ENCODE assay signal across 1 cellular context in the genomic region with DNA sequence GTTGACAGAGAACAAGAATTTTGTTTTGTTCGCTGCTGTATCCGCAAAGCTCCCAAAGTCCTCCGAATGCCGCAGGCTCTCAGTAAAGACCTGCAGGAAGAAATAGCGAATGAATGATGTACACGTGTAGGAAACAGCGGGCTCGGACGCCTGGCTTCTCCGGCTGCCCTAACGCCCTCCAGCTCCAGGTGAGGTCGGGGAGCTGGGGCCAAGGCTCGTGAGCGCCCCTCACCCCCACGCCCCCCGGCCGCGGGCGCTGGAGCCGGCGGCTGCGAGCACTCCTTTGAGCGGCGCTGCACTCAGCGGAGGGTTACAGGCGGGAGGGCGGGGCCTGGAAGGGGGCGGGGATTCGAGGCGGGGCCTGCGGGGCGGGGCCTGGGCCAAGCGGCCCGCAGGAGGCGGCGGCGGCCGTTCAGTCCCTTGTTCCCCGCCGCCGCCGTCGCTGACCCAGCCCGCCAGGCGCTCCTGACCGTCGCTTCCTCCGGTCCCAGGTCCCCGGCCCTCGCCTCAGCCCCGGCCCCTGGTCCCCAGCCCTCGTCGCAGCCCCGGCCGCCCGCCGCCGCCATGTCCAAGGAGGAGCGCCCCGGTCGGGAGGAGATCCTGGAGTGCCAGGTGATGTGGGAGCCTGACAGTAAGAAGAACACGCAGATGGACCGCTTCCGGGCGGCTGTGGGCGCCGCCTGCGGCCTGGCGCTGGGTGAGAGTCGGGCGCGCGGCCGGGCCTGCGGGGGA.
TF ChIP-seq lines count a peak whose summit lies in the region.

A gene with protein sequence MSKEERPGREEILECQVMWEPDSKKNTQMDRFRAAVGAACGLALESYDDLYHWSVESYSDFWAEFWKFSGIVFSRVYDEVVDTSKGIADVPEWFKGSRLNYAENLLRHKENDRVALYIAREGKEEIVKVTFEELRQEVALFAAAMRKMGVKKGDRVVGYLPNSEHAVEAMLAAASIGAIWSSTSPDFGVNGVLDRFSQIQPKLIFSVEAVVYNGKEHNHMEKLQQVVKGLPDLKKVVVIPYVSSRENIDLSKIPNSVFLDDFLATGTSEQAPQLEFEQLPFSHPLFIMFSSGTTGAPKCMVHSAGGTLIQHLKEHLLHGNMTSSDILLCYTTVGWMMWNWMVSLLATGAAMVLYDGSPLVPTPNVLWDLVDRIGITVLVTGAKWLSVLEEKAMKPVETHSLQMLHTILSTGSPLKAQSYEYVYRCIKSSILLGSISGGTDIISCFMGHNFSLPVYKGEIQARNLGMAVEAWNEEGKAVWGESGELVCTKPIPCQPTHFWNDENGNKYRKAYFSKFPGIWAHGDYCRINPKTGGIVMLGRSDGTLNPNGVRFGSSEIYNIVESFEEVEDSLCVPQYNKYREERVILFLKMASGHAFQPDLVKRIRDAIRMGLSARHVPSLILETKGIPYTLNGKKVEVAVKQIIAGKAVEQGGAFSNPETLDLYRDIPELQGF (plus strand): TSS at position 415 of the 732 bp plus-strand sequence. CDS start 150 bp downstream, at position 565.

TF ChIP-seq in HepG2, 621 proteins besides CTCF, POLR2A, EP300 and RAD21 (continues in another document):
- TF ChIP-seq ARNT2 (CRISPR knock-in tag; IDR thresholded peaks at IDR 0.05; ENCODE audit: low read depth), result peak; percentile 93
- no peak for TF ChIP-seq NONO (IDR thresholded peaks at IDR 0.05)
- TF ChIP-seq NONO (CRISPR knock-in tag; conservative IDR thresholded peaks at IDR 0.05), result peak; percentile 55
- no peak; the same call in 1 of the 2 replicates for TF ChIP-seq ZNF790 (CRISPR knock-in tag; IDR thresholded peaks at IDR 0.05; ENCODE audit: borderline replicate concordance)
- 0 out of 2 replicates have a peak, but pooled peaks have one; percentile 37 for TF ChIP-seq EEA1 (CRISPR knock-in tag; IDR thresholded peaks at IDR 0.05; ENCODE audit: borderline replicate concordance)
- TF ChIP-seq, protein P1, sequence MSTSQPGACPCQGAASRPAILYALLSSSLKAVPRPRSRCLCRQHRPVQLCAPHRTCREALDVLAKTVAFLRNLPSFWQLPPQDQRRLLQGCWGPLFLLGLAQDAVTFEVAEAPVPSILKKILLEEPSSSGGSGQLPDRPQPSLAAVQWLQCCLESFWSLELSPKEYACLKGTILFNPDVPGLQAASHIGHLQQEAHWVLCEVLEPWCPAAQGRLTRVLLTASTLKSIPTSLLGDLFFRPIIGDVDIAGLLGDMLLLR (CRISPR knock-in tag; IDR thresholded peaks at IDR 0.05), result 0 out of 2 replicates have a peak, but pooled peaks have one; percentile 31
- peak; percentile 64 for TF ChIP-seq AGO2 (optimal IDR thresholded peaks at IDR 0.05; ENCODE audit: low read depth, low read length)
- TF ChIP-seq MAZ (IDR thresholded peaks at IDR 0.05; ENCODE audit: borderline replicate concordance, low read depth, low read length), result peak; percentile 22; the same call in 1 of the 2 replicates
- peak; percentile 69; the same call in 1 of the 2 replicates for TF ChIP-seq MAZ (CRISPR knock-in tag; IDR thresholded peaks at IDR 0.05; ENCODE audit: low read depth)
- TF ChIP-seq SALL1 (CRISPR knock-in tag; IDR thresholded peaks at IDR 0.05), result 0 out of 2 replicates have a peak, but pooled peaks have one; percentile 44
- TF ChIP-seq PHF8 (CRISPR knock-in tag; IDR thresholded peaks at IDR 0.05), result peak; percentile 79
- TF ChIP-seq DMAP1 (CRISPR knock-in tag; IDR thresholded peaks at IDR 0.05), result peak; percentile 24; the same call in 1 of the 2 replicates
- TF ChIP-seq MED8 (CRISPR knock-in tag; IDR thresholded peaks at IDR 0.05; ENCODE audit: insufficient replicate concordance), result peak; percentile 12
- TF ChIP-seq, protein P2, sequence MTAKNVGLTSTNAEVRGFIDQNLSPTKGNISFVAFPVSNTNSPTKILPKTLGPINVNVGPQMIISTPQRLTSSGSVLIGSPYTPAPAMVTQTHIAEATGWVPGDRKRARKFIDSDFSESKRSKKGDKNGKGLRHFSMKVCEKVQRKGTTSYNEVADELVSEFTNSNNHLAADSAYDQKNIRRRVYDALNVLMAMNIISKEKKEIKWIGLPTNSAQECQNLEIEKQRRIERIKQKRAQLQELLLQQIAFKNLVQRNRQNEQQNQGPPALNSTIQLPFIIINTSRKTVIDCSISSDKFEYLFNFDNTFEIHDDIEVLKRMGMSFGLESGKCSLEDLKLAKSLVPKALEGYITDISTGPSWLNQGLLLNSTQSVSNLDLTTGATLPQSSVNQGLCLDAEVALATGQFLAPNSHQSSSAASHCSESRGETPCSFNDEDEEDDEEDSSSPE (CRISPR knock-in tag; IDR thresholded peaks at IDR 0.05), result peak; percentile 23; the same call in 1 of the 2 replicates
- TF ChIP-seq SRSF4 (IDR thresholded peaks at IDR 0.05; ENCODE audit: low read depth, low read length, poor library complexity, severe bottlenecking), result no peak
- TF ChIP-seq KAT2B (IDR thresholded peaks at IDR 0.05; ENCODE audit: borderline replicate concordance, low read depth, low read length), result no peak
- peak; percentile 52; the same call in 1 of the 2 replicates for TF ChIP-seq TBX2 (CRISPR knock-in tag; IDR thresholded peaks at IDR 0.05; ENCODE audit: borderline replicate concordance)
- 0 out of 2 replicates have a peak, but pooled peaks have one; percentile 54 for TF ChIP-seq ZNF546 (CRISPR knock-in tag; conservative IDR thresholded peaks at IDR 0.05)
- TF ChIP-seq CBFB (CRISPR knock-in tag; IDR thresholded peaks at IDR 0.05), result 0 out of 2 replicates have a peak, but pooled peaks have one; percentile 9
- no peak for TF ChIP-seq KLF12 (CRISPR knock-in tag; IDR thresholded peaks at IDR 0.05; ENCODE audit: borderline replicate concordance)
- no peak for TF ChIP-seq HNF4G (IDR thresholded peaks at IDR 0.05; ENCODE audit: borderline replicate concordance, low read depth, low read length)
- 0 out of 2 replicates have a peak, but pooled peaks have one; percentile 28 for TF ChIP-seq HNF4G (CRISPR knock-in tag; IDR thresholded peaks at IDR 0.05; ENCODE audit: borderline replicate concordance, low read depth)
- TF ChIP-seq, protein P3, sequence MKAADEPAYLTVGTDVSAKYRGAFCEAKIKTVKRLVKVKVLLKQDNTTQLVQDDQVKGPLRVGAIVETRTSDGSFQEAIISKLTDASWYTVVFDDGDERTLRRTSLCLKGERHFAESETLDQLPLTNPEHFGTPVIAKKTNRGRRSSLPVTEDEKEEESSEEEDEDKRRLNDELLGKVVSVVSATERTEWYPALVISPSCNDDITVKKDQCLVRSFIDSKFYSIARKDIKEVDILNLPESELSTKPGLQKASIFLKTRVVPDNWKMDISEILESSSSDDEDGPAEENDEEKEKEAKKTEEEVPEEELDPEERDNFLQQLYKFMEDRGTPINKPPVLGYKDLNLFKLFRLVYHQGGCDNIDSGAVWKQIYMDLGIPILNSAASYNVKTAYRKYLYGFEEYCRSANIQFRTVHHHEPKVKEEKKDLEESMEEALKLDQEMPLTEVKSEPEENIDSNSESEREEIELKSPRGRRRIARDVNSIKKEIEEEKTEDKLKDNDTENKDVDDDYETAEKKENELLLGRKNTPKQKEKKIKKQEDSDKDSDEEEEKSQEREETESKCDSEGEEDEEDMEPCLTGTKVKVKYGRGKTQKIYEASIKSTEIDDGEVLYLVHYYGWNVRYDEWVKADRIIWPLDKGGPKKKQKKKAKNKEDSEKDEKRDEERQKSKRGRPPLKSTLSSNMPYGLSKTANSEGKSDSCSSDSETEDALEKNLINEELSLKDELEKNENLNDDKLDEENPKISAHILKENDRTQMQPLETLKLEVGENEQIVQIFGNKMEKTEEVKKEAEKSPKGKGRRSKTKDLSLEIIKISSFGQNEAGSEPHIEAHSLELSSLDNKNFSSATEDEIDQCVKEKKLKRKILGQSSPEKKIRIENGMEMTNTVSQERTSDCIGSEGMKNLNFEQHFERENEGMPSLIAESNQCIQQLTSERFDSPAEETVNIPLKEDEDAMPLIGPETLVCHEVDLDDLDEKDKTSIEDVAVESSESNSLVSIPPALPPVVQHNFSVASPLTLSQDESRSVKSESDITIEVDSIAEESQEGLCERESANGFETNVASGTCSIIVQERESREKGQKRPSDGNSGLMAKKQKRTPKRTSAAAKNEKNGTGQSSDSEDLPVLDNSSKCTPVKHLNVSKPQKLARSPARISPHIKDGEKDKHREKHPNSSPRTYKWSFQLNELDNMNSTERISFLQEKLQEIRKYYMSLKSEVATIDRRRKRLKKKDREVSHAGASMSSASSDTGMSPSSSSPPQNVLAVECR (CRISPR knock-in tag; IDR thresholded peaks at IDR 0.05; ENCODE audit: borderline replicate concordance), result peak; percentile 79; the same call in 1 of the 2 replicates
- TF ChIP-seq CCDC6 (CRISPR knock-in tag; IDR thresholded peaks at IDR 0.05), result peak; percentile 54; the same call in 1 of the 2 replicates
- TF ChIP-seq, protein P4, sequence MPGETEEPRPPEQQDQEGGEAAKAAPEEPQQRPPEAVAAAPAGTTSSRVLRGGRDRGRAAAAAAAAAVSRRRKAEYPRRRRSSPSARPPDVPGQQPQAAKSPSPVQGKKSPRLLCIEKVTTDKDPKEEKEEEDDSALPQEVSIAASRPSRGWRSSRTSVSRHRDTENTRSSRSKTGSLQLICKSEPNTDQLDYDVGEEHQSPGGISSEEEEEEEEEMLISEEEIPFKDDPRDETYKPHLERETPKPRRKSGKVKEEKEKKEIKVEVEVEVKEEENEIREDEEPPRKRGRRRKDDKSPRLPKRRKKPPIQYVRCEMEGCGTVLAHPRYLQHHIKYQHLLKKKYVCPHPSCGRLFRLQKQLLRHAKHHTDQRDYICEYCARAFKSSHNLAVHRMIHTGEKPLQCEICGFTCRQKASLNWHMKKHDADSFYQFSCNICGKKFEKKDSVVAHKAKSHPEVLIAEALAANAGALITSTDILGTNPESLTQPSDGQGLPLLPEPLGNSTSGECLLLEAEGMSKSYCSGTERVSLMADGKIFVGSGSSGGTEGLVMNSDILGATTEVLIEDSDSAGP (CRISPR knock-in tag; IDR thresholded peaks at IDR 0.05; ENCODE audit: borderline replicate concordance), result peak; percentile 56; the same call in 1 of the 2 replicates
- TF ChIP-seq YEATS4 (CRISPR knock-in tag; IDR thresholded peaks at IDR 0.05; ENCODE audit: borderline replicate concordance), result peak; percentile 58; the same call in 1 of the 2 replicates
- TF ChIP-seq ZNF138 (CRISPR knock-in tag; IDR thresholded peaks at IDR 0.05; ENCODE audit: low read depth), result peak; percentile 47; the same call in 1 of the 2 replicates
- peak; percentile 66 for TF ChIP-seq HDAC1 (CRISPR knock-in tag; IDR thresholded peaks at IDR 0.05)
- TF ChIP-seq ZNF788 (CRISPR knock-in tag; IDR thresholded peaks at IDR 0.05; ENCODE audit: borderline replicate concordance), result peak; percentile 42; the same call in 1 of the 2 replicates
- peak; percentile 53; the same call in 1 of the 2 replicates for TF ChIP-seq ZBTB38 (CRISPR knock-in tag; IDR thresholded peaks at IDR 0.05)
- TF ChIP-seq MXI1 (IDR thresholded peaks at IDR 0.05; ENCODE audit: borderline replicate concordance, low read depth, low read length), result peak; percentile 63; the same call in 2 of the 3 replicates
- TF ChIP-seq, protein P5, sequence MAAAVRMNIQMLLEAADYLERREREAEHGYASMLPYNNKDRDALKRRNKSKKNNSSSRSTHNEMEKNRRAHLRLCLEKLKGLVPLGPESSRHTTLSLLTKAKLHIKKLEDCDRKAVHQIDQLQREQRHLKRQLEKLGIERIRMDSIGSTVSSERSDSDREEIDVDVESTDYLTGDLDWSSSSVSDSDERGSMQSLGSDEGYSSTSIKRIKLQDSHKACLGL (CRISPR knock-in tag; IDR thresholded peaks at IDR 0.05), result peak; percentile 58; the same call in 1 of the 2 replicates
- no peak; the same call in 1 of the 2 replicates for TF ChIP-seq TMF1 (CRISPR knock-in tag; IDR thresholded peaks at IDR 0.05; ENCODE audit: low read depth)
- no peak for TF ChIP-seq ZNF766 (CRISPR knock-in tag; IDR thresholded peaks at IDR 0.05; ENCODE audit: borderline replicate concordance)
- TF ChIP-seq SRSF1 (optimal IDR thresholded peaks at IDR 0.05; ENCODE audit: low read depth, low read length), result peak; percentile 42
- TF ChIP-seq, protein P6, sequence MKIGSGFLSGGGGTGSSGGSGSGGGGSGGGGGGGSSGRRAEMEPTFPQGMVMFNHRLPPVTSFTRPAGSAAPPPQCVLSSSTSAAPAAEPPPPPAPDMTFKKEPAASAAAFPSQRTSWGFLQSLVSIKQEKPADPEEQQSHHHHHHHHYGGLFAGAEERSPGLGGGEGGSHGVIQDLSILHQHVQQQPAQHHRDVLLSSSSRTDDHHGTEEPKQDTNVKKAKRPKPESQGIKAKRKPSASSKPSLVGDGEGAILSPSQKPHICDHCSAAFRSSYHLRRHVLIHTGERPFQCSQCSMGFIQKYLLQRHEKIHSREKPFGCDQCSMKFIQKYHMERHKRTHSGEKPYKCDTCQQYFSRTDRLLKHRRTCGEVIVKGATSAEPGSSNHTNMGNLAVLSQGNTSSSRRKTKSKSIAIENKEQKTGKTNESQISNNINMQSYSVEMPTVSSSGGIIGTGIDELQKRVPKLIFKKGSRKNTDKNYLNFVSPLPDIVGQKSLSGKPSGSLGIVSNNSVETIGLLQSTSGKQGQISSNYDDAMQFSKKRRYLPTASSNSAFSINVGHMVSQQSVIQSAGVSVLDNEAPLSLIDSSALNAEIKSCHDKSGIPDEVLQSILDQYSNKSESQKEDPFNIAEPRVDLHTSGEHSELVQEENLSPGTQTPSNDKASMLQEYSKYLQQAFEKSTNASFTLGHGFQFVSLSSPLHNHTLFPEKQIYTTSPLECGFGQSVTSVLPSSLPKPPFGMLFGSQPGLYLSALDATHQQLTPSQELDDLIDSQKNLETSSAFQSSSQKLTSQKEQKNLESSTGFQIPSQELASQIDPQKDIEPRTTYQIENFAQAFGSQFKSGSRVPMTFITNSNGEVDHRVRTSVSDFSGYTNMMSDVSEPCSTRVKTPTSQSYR (CRISPR knock-in tag; IDR thresholded peaks at IDR 0.05; ENCODE audit: borderline replicate concordance), result peak; percentile 20; the same call in 1 of the 2 replicates
- TF ChIP-seq, protein P7, sequence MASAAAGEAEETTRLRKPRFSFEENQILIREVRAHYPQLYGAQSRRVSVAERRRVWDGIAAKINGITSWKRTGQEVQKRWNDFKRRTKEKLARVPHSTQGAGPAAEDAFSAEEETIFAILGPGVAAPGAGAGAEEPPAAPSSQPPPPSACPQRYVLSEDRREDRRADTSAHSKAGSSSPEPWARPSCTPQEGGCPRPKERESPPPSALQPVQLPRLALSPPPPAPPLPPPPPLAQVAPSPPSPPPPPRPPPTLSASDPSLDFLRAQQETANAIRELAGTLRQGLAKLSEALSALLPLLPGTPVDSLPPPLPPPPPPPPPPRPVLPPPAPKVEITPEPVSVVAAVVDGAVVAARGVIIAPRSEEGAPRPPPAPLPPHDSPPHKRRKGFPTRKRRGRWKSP (CRISPR knock-in tag; IDR thresholded peaks at IDR 0.05), result 0 out of 2 replicates have a peak, but pooled peaks have one; percentile 55
- TF ChIP-seq ZNF616 (CRISPR knock-in tag; IDR thresholded peaks at IDR 0.05; ENCODE audit: low read depth), result 0 out of 2 replicates have a peak, but pooled peaks have one; percentile 29
- no peak for TF ChIP-seq TAF15 (IDR thresholded peaks at IDR 0.05; ENCODE audit: low read depth, low read length, poor library complexity, severe bottlenecking)
- no peak for TF ChIP-seq HCFC1 (IDR thresholded peaks at IDR 0.05; ENCODE audit: low read depth, low read length)
- TF ChIP-seq NFIB (CRISPR knock-in tag; IDR thresholded peaks at IDR 0.05; ENCODE audit: borderline replicate concordance), result no peak
- TF ChIP-seq, protein P8, sequence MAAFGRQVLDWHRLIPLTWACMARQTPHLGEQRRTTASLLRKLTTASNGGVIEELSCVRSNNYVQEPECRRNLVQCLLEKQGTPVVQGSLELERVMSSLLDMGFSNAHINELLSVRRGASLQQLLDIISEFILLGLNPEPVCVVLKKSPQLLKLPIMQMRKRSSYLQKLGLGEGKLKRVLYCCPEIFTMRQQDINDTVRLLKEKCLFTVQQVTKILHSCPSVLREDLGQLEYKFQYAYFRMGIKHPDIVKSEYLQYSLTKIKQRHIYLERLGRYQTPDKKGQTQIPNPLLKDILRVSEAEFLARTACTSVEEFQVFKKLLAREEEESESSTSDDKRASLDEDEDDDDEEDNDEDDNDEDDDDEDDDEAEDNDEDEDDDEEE (CRISPR knock-in tag; IDR thresholded peaks at IDR 0.05), result peak; percentile 66; the same call in 1 of the 2 replicates
